10 cellular contexts compared by ENCODE assay signal in the genomic region with DNA sequence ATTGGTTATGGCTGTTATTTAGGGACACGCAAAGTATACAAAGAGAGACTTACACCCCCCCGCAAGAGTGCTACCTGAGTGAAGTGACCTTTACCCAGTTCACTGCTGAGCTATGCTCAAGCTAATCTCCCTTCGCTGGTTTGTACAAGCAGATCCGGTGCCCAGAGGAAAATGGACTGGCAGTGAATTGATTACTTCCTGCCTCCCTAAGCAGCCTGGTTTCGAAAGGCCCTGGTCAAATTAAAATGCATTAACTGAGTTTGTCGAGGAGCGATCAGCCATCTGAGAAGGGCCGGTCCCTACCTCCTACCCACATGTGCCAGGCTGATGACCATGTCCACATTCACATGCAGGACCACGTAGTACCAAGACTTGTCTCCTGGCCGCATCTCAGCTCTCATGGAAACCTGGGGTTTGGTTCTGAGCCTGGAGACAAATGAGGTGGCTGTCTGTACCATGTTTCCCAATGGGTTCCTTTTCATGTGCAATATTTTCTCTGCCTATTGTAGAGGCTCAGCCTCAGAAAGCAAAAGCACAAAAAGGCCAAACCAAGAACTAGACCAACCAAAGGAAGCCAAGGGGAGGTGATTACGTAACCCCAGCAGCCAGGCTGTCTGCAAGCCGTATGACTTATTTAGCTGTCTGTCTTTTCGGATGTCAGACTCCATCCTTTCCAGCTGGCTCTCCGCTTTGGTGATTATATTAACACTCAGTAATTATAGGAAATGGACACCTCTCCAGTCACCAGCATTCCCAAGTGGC.
DNase-seq lines count a peak whose midpoint lies in the region; ATAC-seq and TF ChIP-seq lines count a peak whose summit lies in the region.
"Had no signal": no experiment of that assay in that cellular context is flagged by ENCODE, and none has a peak within 500 bp of the region (broad histone marks: within the 10 kb centered on the region; RNA-seq: fewer than 3 reads in every experiment).

No MANE protein-coding gene starts in this region.

- H3K27ac ChIP-seq in IMR-90 (ENCODE audit: insufficient read depth, low read length), result no peak overlapping the region; the same call in 1 of the 2 replicates
- no peak overlapping the region for H3K27ac ChIP-seq in upper lobe of left lung
- H3K27ac ChIP-seq: SK-N-MC had no signal

- 51% methylated on average over 3 of the region's 14 CpGs; no CpG with 5 or more reads in 1 of the 2 experiments for WGBS in IMR-90 (ENCODE audit: extremely low coverage in 2 of 2, insufficient read length in 1 of 2), 2 experiments
- WGBS in upper lobe of left lung, 2 donors, result 49 to 57% methylated on average over 10 to 14 of the region's 14 CpGs

- H2AK9ac ChIP-seq in IMR-90 (replicated peaks; ENCODE audit: low read depth, low read length, poor library complexity), result no peak overlapping the region

- H2BK20ac ChIP-seq in IMR-90 (ENCODE audit: low read depth, low read length), result no peak overlapping the region

- H3K9me1 ChIP-seq in IMR-90 (ENCODE audit: insufficient read depth, low read length), result peaks cover 3% of the 10 kb centered on the region; the same call in 1 of the 2 replicates

- H2AK5ac ChIP-seq in IMR-90 (ENCODE audit: low read depth, low read length), result no peak overlapping the region; the same call in 1 of the 2 replicates

- H4K91ac ChIP-seq in IMR-90 (ENCODE audit: insufficient read depth, low read depth, low read length), result no peak overlapping the region

- H4K20me1 ChIP-seq in IMR-90 (ENCODE audit: insufficient read depth, low read length), result no peaks in the 10 kb centered on the region

- no peak overlapping the region for H3K14ac ChIP-seq in IMR-90 (replicated peaks; ENCODE audit: low read depth, low read length)

- no TSS peak for BruUV-seq in IMR-90 (replicated peaks; lab: Mats Ljungman, UMichigan)

- CTCF ChIA-PET in IMR-90 (lab: Yijun Ruan, JAX), result interaction anchor here (0.6 to 2.8 kb wide), 6 partner anchors 19 to 1871 kb away, joined by 3 to 20 read pairs (median 4); no protein-coding TSS in a partner anchor

- H3K4me1 ChIP-seq in BE2C (peaks cover 10% of the 10 kb centered on the region), IMR-90 (ENCODE audit: control insufficient read depth, insufficient read depth, low read length) (peaks cover 4% of the 10 kb centered on the region; the same call in 1 of the 2 replicates), upper lobe of left lung (peaks cover 0 to 4% (median 0%) of the 10 kb centered on the region in 4 donors)

- dilution Hi-C loops in IMR-90 (cut with HindIII; ENCODE audit: low sequenced_read_pairs, unreplicated experiment), result no loop called here

- peak; percentile 20 for DNase-seq in BE2C
- DNase-seq in IMR-90, result peak; percentile 32
- DNase-seq in RPMI7951 (ENCODE audit: low read depth), result peak; percentile 54
- DNase-seq in glomerular visceral epithelial cell (ENCODE audit: extremely low spot score), result peak; percentile 63
- DNase-seq in OCI-M2 (lab: John Stamatoyannopoulos, UW; ENCODE audit: unreplicated experiment), result no peak
- DNase-seq in upper lobe of left lung, result no peak
- DNase-seq: cerebellar nuclear complex had no signal

- no peak for TF ChIP-seq EP300 in upper lobe of left lung (IDR thresholded peaks at IDR 0.05)

- H3K56ac ChIP-seq in IMR-90 (ENCODE audit: extremely low read depth, insufficient read depth, low read length), result no peak overlapping the region

- H3K27me3 ChIP-seq in BE2C (no peaks in the 10 kb centered on the region), IMR-90 (ENCODE audit: control insufficient read depth, insufficient read depth, low read length) (no peaks in the 10 kb centered on the region), upper lobe of left lung (no peaks in the 10 kb centered on the region)

- no peak overlapping the region for H3K23ac ChIP-seq in IMR-90 (ENCODE audit: low read depth, low read length)

- no peak overlapping the region; the same call in 1 of the 2 replicates for H2BK120ac ChIP-seq in IMR-90 (ENCODE audit: low read depth, low read length)

- H3K4ac ChIP-seq in IMR-90 (ENCODE audit: low read depth, low read length), result peak overlapping the region; percentile 12; the same call in 1 of the 2 replicates

- no peak overlapping the region for H2AFZ ChIP-seq in IMR-90 (replicated peaks; ENCODE audit: low read length, poor library complexity)

- H3K9ac ChIP-seq in IMR-90 (ENCODE audit: low read depth, low read length), result no peak overlapping the region

- H2BK5ac ChIP-seq in IMR-90 (ENCODE audit: low read depth, low read length, poor library complexity, severe bottlenecking), result no peak overlapping the region

- intact Hi-C loops in IMR-90 (cut with micrococcal nuclease), result no loop called here

- H3K9me3 ChIP-seq in BE2C (no peaks in the 10 kb centered on the region), IMR-90 (ENCODE audit: control insufficient read depth, insufficient read depth, low read length) (no peaks in the 10 kb centered on the region), upper lobe of left lung (no peaks in the 10 kb centered on the region)

- H3K36me3 ChIP-seq in BE2C, result no peaks in the 10 kb centered on the region
- no peaks in the 10 kb centered on the region for H3K36me3 ChIP-seq in IMR-90 (ENCODE audit: control insufficient read depth, insufficient read depth, low read length)
- H3K36me3 ChIP-seq in upper lobe of left lung, result no peaks in the 10 kb centered on the region

- H4K5ac ChIP-seq in IMR-90 (ENCODE audit: low read depth, low read length), result no peak overlapping the region

- H3K4me3 ChIP-seq in BE2C (ENCODE audit: low read depth, low read length) (no peak overlapping the region), IMR-90 (ENCODE audit: insufficient read depth, low read depth, low read length) (no peak overlapping the region), upper lobe of left lung (no peak overlapping the region)
- H3K4me3 ChIP-seq: SK-N-MC had no signal

- POLR2A ChIA-PET in IMR-90 (lab: Charles Lee; ENCODE audit: unreplicated experiment), result interaction anchor here (0.6 kb wide), 1 partner anchor 80 kb away, joined by 12 read pairs; no protein-coding TSS in a partner anchor

- H3K4me2 ChIP-seq in IMR-90 (ENCODE audit: low read depth, low read length), result no peak overlapping the region

- in situ Hi-C loops in IMR-90 (cut with MboI; ENCODE audit: low sequenced_read_pairs), result no loop called here

- no peaks in the 10 kb centered on the region for H3K79me1 ChIP-seq in IMR-90 (ENCODE audit: low read depth in 1 of 2, low read length in 2 of 2)

- TF ChIP-seq CTCF in BE2C (IDR thresholded peaks at IDR 0.05; ENCODE audit: low read depth, low read length) (no peak), IMR-90 (conservative IDR thresholded peaks at IDR 0.05; ENCODE audit: low read depth, low read length) (no peak), upper lobe of left lung (IDR thresholded peaks at IDR 0.05) (no peak)

- no peak for TF ChIP-seq POLR2A in IMR-90 (IDR thresholded peaks at IDR 0.05; ENCODE audit: low read depth, low read length)
- no peak for TF ChIP-seq POLR2A in upper lobe of left lung (IDR thresholded peaks at IDR 0.05)

- no peak overlapping the region for H2BK15ac ChIP-seq in IMR-90 (ENCODE audit: low read depth, low read length)

- ATAC-seq in IMR-90 (ENCODE audit: low read depth) (no peak; the same call in 1 of the 2 replicates), GM21529 (IDR thresholded peaks at IDR 0.05; ENCODE audit: unreplicated experiment) (no peak), HG03442 (IDR thresholded peaks at IDR 0.05; ENCODE audit: unreplicated experiment) (no peak), upper lobe of left lung (ENCODE audit: low FRiP score in 2 of 2) (no peak)

- H3K18ac ChIP-seq in IMR-90 (ENCODE audit: low read depth, low read length), result no peak overlapping the region

- no peak overlapping the region for H4K8ac ChIP-seq in IMR-90 (ENCODE audit: low read depth in 2 of 2, low read length in 2 of 2)

- TF ChIP-seq RAD21 in IMR-90 (IDR thresholded peaks at IDR 0.05; ENCODE audit: low read length), result no peak

TF ChIP-seq in IMR-90, 13 proteins besides CTCF, POLR2A, EP300 and RAD21:
- TF ChIP-seq, protein P1, sequence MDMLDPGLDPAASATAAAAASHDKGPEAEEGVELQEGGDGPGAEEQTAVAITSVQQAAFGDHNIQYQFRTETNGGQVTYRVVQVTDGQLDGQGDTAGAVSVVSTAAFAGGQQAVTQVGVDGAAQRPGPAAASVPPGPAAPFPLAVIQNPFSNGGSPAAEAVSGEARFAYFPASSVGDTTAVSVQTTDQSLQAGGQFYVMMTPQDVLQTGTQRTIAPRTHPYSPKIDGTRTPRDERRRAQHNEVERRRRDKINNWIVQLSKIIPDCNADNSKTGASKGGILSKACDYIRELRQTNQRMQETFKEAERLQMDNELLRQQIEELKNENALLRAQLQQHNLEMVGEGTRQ (IDR thresholded peaks at IDR 0.05; ENCODE audit: low read depth, low read length), result no peak
- TF ChIP-seq RCOR1 (IDR thresholded peaks at IDR 0.05; ENCODE audit: insufficient replicate concordance, low read length) (no peak), FOS (IDR thresholded peaks at IDR 0.05; ENCODE audit: low read depth, low read length) (no peak), CEBPB (IDR thresholded peaks at IDR 0.05; ENCODE audit: low read depth, low read length) (peak; percentile 95), SMC3 (IDR thresholded peaks at IDR 0.05; ENCODE audit: low read depth, low read length) (no peak), MAFK (IDR thresholded peaks at IDR 0.05; ENCODE audit: low read depth, low read length) (no peak)
- TF ChIP-seq, protein P2, sequence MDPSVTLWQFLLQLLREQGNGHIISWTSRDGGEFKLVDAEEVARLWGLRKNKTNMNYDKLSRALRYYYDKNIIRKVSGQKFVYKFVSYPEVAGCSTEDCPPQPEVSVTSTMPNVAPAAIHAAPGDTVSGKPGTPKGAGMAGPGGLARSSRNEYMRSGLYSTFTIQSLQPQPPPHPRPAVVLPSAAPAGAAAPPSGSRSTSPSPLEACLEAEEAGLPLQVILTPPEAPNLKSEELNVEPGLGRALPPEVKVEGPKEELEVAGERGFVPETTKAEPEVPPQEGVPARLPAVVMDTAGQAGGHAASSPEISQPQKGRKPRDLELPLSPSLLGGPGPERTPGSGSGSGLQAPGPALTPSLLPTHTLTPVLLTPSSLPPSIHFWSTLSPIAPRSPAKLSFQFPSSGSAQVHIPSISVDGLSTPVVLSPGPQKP (IDR thresholded peaks at IDR 0.05; ENCODE audit: borderline replicate concordance, low read depth, low read length), result no peak

Comparison
In these comparisons a context has a peak if more than half of its experiments do, and no peak if none do; other contexts are left out.
1. DNase-seq: peak in BE2C (single experiment), IMR-90 (single experiment), RPMI7951 (single experiment) and glomerular visceral epithelial cell (single experiment); none in OCI-M2 (single experiment) and upper lobe of left lung (0 of 2).